14 cellular contexts compared by ENCODE assay signal in the genomic region with DNA sequence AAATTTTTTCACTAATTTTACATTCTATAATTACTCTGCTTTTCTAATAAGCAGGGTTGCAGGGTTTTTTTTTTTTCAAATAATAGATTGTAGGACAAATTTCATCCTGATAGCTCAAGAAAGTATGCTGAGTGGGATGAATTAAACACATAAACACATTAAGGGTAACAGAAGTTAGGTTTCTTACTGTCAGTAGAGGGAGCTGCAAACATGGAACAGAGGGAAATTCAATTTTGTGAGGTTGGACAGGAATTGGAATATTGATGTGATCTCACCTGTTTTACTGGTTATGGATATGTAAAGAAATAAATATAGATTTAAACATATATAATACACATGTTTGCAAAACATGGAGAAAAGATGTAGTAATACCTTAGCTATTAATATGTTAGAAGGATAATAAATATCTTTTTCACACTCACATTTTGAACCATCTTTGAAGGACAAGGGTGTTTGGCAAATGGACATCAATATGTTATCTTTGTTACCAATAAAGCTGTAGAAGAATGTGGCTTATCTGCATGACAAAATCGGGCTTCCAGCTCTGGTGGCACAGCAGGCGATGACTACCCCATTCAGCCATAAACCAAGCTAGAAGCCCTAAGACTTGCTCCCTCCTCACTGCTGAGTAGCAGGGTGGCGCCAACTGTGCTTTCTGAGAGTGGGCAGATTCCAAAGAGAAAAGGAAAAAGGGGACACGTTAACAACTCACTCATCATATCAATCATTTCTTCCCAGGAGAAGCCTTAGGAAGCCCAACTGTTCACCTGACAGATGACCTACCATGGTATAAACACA.
DNase-seq lines count a peak whose midpoint lies in the region; ATAC-seq and TF ChIP-seq lines count a peak whose summit lies in the region.
"Had no signal": no experiment of that assay in that cellular context is flagged by ENCODE, and none has a peak within 500 bp of the region (broad histone marks: within the 10 kb centered on the region; RNA-seq: fewer than 3 reads in every experiment).

No MANE protein-coding gene starts in this region.

- H2AFZ ChIP-seq in DND-41 (ENCODE audit: low read depth, low read length), result no peak overlapping the region

- no peaks in the 10 kb centered on the region for H3K79me2 ChIP-seq in DND-41 (ENCODE audit: insufficient read depth, low read length)

- H3K9me3 Mint-ChIP-seq in chondrocyte (ENCODE audit: low read depth) (no peaks in the 10 kb centered on the region), nephron progenitor cell (no peaks in the 10 kb centered on the region)
- H3K9me3 Mint-ChIP-seq in activated naive CD4-positive, alpha-beta T cell treated with anti-CD3 and anti-CD28 coated beads, Interleukin-2, amount 50 U/mL, for 72 hours, result no peaks in the 10 kb centered on the region
- H3K9me3 Mint-ChIP-seq: activated T-helper 1 cell treated with anti-CD3 and anti-CD28 coated beads, Interleukin-12 subunit alpha, Interleukin-12 subunit beta, Interleukin-2, Interleukin-4 antibody, amounts not matched to agents 30 ng/mL and 10 ng/mL and 1 ng/mL, durations not matched to agents 14 hours and 24 hours and 36 hours; CD8-positive, alpha-beta memory T cell had no signal

- H3K27me3 ChIP-seq in DND-41 (ENCODE audit: insufficient read depth, low read length, poor library complexity) (peaks cover 12% of the 10 kb centered on the region), left lung (peaks cover 0 to 12% of the 10 kb centered on the region in 2 donors)
- H3K27me3 ChIP-seq: Peyer's patch had no signal

- H3K27me3 Mint-ChIP-seq in chondrocyte (ENCODE audit: low read depth) (peaks cover 26% of the 10 kb centered on the region), nephron progenitor cell (ENCODE audit: low read depth, poor library complexity) (peaks cover 19% of the 10 kb centered on the region)

- H3K4me3 Mint-ChIP-seq in chondrocyte (ENCODE audit: unreplicated experiment) (no peak overlapping the region), nephron progenitor cell (no peak overlapping the region)
- H3K4me3 Mint-ChIP-seq: activated T-helper 1 cell treated with anti-CD3 and anti-CD28 coated beads, Interleukin-12 subunit alpha, Interleukin-12 subunit beta, Interleukin-2, Interleukin-4 antibody, amounts not matched to agents 30 ng/mL and 10 ng/mL and 1 ng/mL, durations not matched to agents 14 hours and 24 hours and 36 hours; CD8-positive, alpha-beta memory T cell had no signal

- H3K9me3 ChIP-seq in DND-41 (ENCODE audit: insufficient read depth, low read length, severe bottlenecking) (no peaks in the 10 kb centered on the region), left lung (no peaks in the 10 kb centered on the region)
- H3K9me3 ChIP-seq: Peyer's patch had no signal

- H3K4me3 ChIP-seq in DND-41 (ENCODE audit: low read depth in 1 of 2, low read length in 2 of 2), result no peak overlapping the region
- no peak overlapping the region for H3K4me3 ChIP-seq in LNCaP clone FGC (ENCODE audit: low read depth, low read length)
- H3K4me3 ChIP-seq in left lung, result no peak overlapping the region
- H3K4me3 ChIP-seq: Peyer's patch had no signal

- TF ChIP-seq CTCF in DND-41 (IDR thresholded peaks at IDR 0.05; ENCODE audit: borderline replicate concordance, extremely low read depth, low read length, poor library complexity, severe bottlenecking), result peak; percentile 26
- peak; percentile 41 for TF ChIP-seq CTCF in LNCaP clone FGC (IDR thresholded peaks at IDR 0.05; ENCODE audit: control insufficient read depth, extremely low read depth, insufficient read depth)
- TF ChIP-seq CTCF in chondrocyte (IDR thresholded peaks at IDR 0.05), result peak; percentile 67
- peak; percentile 29 for TF ChIP-seq CTCF in nephron progenitor cell (IDR thresholded peaks at IDR 0.05)
- TF ChIP-seq CTCF in left lung (IDR thresholded peaks at IDR 0.05), result no peak

- H3K36me3 Mint-ChIP-seq in chondrocyte (ENCODE audit: low read depth), result no peaks in the 10 kb centered on the region
- no peaks in the 10 kb centered on the region for H3K36me3 Mint-ChIP-seq in nephron progenitor cell (ENCODE audit: low read depth)
- H3K36me3 Mint-ChIP-seq in activated naive CD4-positive, alpha-beta T cell treated with anti-CD3 and anti-CD28 coated beads, Interleukin-2, amount 50 U/mL, for 72 hours, result no peaks in the 10 kb centered on the region
- H3K36me3 Mint-ChIP-seq: CD8-positive, alpha-beta memory T cell had no signal

- ATAC-seq in DND-41 (ENCODE audit: insufficient read depth, low read depth) (no peak), left lung (no peak), HG03095 (IDR thresholded peaks at IDR 0.05; ENCODE audit: unreplicated experiment) (no peak)
- ATAC-seq in activated naive CD4-positive, alpha-beta T cell treated with anti-CD3 and anti-CD28 coated beads, Interleukin-2, amount 50 U/mL, for 72 hours, result no peak
- ATAC-seq: esophagus mucosa had no signal

- intact Hi-C loops in left lung (cut with DNase I), result no loop called here

- no peak overlapping the region for H3K4me2 ChIP-seq in DND-41 (ENCODE audit: insufficient read depth, low read length)

- H4K20me1 ChIP-seq in DND-41 (ENCODE audit: insufficient read depth, low read length), result no peaks in the 10 kb centered on the region

- DNase-seq in DND-41 (no peak), LNCaP clone FGC (ENCODE audit: low read depth) (no peak), chondrocyte (ENCODE audit: low spot score) (no peak), nephron progenitor cell (no peak), left lung (no peak), retina (no peak)
- no peak for DNase-seq in activated naive CD4-positive, alpha-beta T cell treated with anti-CD3 and anti-CD28 coated beads, Interleukin-2, amount 50 U/mL, for 72 hours (ENCODE audit: low spot score in 2 of 2)
- DNase-seq: activated CD4-positive, alpha-beta T cell treated with anti-CD3 and anti-CD28 coated beads, Interleukin-2, amount 50 U/mL, for 1 hour; CD8-positive, alpha-beta memory T cell; NCI-H2227 treated with DMSO at 0.1 percent for 48 hours; Peyer's patch had no signal

- no peak overlapping the region for H3K9ac ChIP-seq in DND-41 (ENCODE audit: low read depth, low read length)

- no peaks in the 10 kb centered on the region for H3K36me3 ChIP-seq in DND-41 (ENCODE audit: insufficient read depth, low read length)
- no peaks in the 10 kb centered on the region for H3K36me3 ChIP-seq in left lung
- H3K36me3 ChIP-seq: Peyer's patch had no signal

- H3K4me1 ChIP-seq in DND-41 (ENCODE audit: insufficient read depth, low read length) (no peaks in the 10 kb centered on the region), left lung (no peaks in the 10 kb centered on the region)
- H3K4me1 ChIP-seq: Peyer's patch had no signal

- no peaks in the 10 kb centered on the region for H3K4me1 Mint-ChIP-seq in chondrocyte (ENCODE audit: low read depth)
- no peaks in the 10 kb centered on the region for H3K4me1 Mint-ChIP-seq in nephron progenitor cell
- H3K4me1 Mint-ChIP-seq: CD8-positive, alpha-beta memory T cell had no signal

- no peak overlapping the region for H3K27ac Mint-ChIP-seq in chondrocyte (ENCODE audit: unreplicated experiment)
- H3K27ac Mint-ChIP-seq in nephron progenitor cell, result no peak overlapping the region
- no peak overlapping the region for H3K27ac Mint-ChIP-seq in activated naive CD4-positive, alpha-beta T cell treated with anti-CD3 and anti-CD28 coated beads, Interleukin-2, amount 50 U/mL, for 72 hours
- H3K27ac Mint-ChIP-seq: activated T-helper 1 cell treated with anti-CD3 and anti-CD28 coated beads, Interleukin-12 subunit alpha, Interleukin-12 subunit beta, Interleukin-2, Interleukin-4 antibody, amounts not matched to agents 30 ng/mL and 10 ng/mL and 1 ng/mL, durations not matched to agents 14 hours and 24 hours and 36 hours; CD8-positive, alpha-beta memory T cell had no signal

- H3K27ac ChIP-seq in DND-41 (ENCODE audit: low read length) (no peak overlapping the region), left lung (no peak overlapping the region)
- H3K27ac ChIP-seq: Peyer's patch had no signal

Comparison
In these comparisons a context has a peak if more than half of its experiments do, and no peak if none do; other contexts are left out.
1. CTCF ChIP-seq: peak in DND-41 (single experiment), LNCaP clone FGC (single experiment), chondrocyte (single experiment) and nephron progenitor cell (single experiment); none in left lung (0 of 2).